In the genomic region with DNA sequence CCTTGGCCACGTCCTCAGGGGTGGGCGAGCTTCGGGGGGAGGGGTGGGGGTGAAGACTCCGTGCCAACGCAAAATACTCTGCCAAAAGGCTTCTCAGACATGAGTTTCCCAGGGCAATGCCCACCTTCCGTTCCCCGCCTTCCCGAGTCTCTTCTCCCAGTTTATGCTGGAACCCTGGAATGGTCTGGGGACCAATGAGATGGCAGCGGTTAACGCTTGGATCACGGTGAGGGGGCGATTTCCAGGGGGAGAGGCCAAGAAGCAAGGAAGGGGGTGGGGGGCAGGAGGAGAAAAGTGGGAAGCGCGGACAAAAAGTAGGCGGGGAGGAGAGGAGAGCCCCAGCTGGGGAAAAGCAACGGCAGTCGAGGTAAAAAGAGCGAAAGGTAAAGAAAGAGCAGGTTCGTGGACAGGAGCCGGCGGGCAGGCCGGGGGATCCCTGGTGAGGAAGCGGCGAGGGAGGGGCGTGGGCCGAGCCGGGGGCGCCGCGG, we compare ENCODE assay signal across 9 cellular contexts. TPM values are rescaled to one million over a fixed set of nuclear protein-coding genes. Genes with fewer than 3 reads are reported as not detected.
DNase-seq lines count a peak whose midpoint lies in the region; ATAC-seq and TF ChIP-seq lines count a peak whose summit lies in the region.
"Had no signal": no experiment of that assay in that cellular context is flagged by ENCODE, and none has a peak within 500 bp of the region (broad histone marks: within the 10 kb centered on the region; RNA-seq: fewer than 3 reads in every experiment).

No MANE protein-coding gene starts in this region.

- ATAC-seq in HG03159 (IDR thresholded peaks at IDR 0.05; ENCODE audit: unreplicated experiment) (no peak), HG03175 (IDR thresholded peaks at IDR 0.05; ENCODE audit: unreplicated experiment) (no peak)
- ATAC-seq in activated CD8-positive, alpha-beta memory T cell treated with anti-CD3 and anti-CD28 coated beads, Interleukin-2, amount 10 ng/mL, durations not matched to agents 7 days and 5 days, result no peak

- peaks cover 1% of the 10 kb centered on the region for H3K9me3 Mint-ChIP-seq in Calu3 (ENCODE audit: low read depth, unreplicated experiment)
- no peaks in the 10 kb centered on the region for H3K9me3 Mint-ChIP-seq in activated CD8-positive, alpha-beta memory T cell treated with anti-CD3 and anti-CD28 coated beads, Interleukin-2, amount 10 ng/mL, durations not matched to agents 7 days and 5 days (ENCODE audit: low read depth)

- H3K9me3 ChIP-seq in MG63 (no peaks in the 10 kb centered on the region), esophagus muscularis mucosa (no peaks in the 10 kb centered on the region), ovary (no peaks in the 10 kb centered on the region)

- no TSS peak for BruUV-seq in Calu3 (replicated peaks; lab: Mats Ljungman, UMichigan)

- DNase-seq in Calu3 (no peak), MG63 (no peak), esophagus muscularis mucosa (ENCODE audit: extremely low spot score) (no peak), ovary (peak; percentile 44 to 65 (median 58))
- no peak for DNase-seq in effector CD4-positive, alpha-beta T cell
- no peak for DNase-seq in activated CD8-positive, alpha-beta memory T cell treated with anti-CD3 and anti-CD28 coated beads, Interleukin-2, amount 10 ng/mL, durations not matched to agents 7 days and 5 days

- TF ChIP-seq POLR2A in esophagus muscularis mucosa (IDR thresholded peaks at IDR 0.05; ENCODE audit: low read depth), result no peak
- TF ChIP-seq POLR2A in ovary (IDR thresholded peaks at IDR 0.05), result no peak

- H3K27me3 ChIP-seq in MG63 (peaks cover 57% of the 10 kb centered on the region), esophagus muscularis mucosa (peaks cover 0 to 48% (median 6%) of the 10 kb centered on the region in 4 donors), ovary (no peaks in the 10 kb centered on the region)

- H3K27ac ChIP-seq in esophagus muscularis mucosa (replicated peaks in 1 of 4) (peak overlapping the region in 2 of 4 donors; percentile 28 to 37), ovary (peak overlapping the region; percentile 78 to 89)

- peaks cover 13% of the 10 kb centered on the region for H3K4me1 Mint-ChIP-seq in Calu3 (ENCODE audit: low read depth, unreplicated experiment)
- H3K4me1 Mint-ChIP-seq in activated CD8-positive, alpha-beta memory T cell treated with anti-CD3 and anti-CD28 coated beads, Interleukin-2, amount 10 ng/mL, durations not matched to agents 7 days and 5 days, result peaks cover 5% of the 10 kb centered on the region

- intact Hi-C loops in Calu3 (cut with micrococcal nuclease; ENCODE audit: unreplicated experiment) (loop anchor here (5.0 kb wide), 2 partner anchors 106 to 181 kb away; no protein-coding TSS in a partner anchor), esophagus muscularis mucosa (cut with DNase I) (no loop called here), ovary (cut with DNase I) (loop anchor here in 1 of 4 donors (5.0 kb wide), 1 partner anchor 114 kb away; no protein-coding TSS in a partner anchor)

- CTCF ChIA-PET in Calu3 (lab: Charles Lee), result no interaction called here
- CTCF ChIA-PET in activated CD8-positive, alpha-beta memory T cell treated with anti-CD3 and anti-CD28 coated beads, Interleukin-2, amount 10 ng/mL, durations not matched to agents 7 days and 5 days (lab: Charles Lee), result no interaction called here

- WGBS in esophagus muscularis mucosa, result 15% methylated on average over 30 of the region's 30 CpGs
- WGBS in ovary, 3 donors, result 1 to 4% (median 1%) methylated on average over 29 to 30 of the region's 30 CpGs

- H3K4me1 ChIP-seq in esophagus muscularis mucosa (peaks cover 14 to 34% (median 22%) of the 10 kb centered on the region in 4 donors), ovary (ENCODE audit: insufficient read depth) (peaks cover 5% of the 10 kb centered on the region)

- H3K4me3 ChIP-seq in MG63, result peak overlapping the region; percentile 16; the same call in 1 of the 2 replicates
- H3K4me3 ChIP-seq in esophagus muscularis mucosa, result peak overlapping the region; percentile 65 to 73 (median 68)
- H3K4me3 ChIP-seq in ovary, result peak overlapping the region; percentile 86

- TF ChIP-seq EP300 in esophagus muscularis mucosa (IDR thresholded peaks at IDR 0.05) (no peak), ovary (IDR thresholded peaks at IDR 0.05) (no peak)

- H3K36me3 ChIP-seq in MG63, result no peaks in the 10 kb centered on the region
- H3K36me3 ChIP-seq in esophagus muscularis mucosa, result no peaks in the 10 kb centered on the region
- H3K36me3 ChIP-seq in ovary, result no peaks in the 10 kb centered on the region

- no peak overlapping the region for H3K27ac Mint-ChIP-seq in Calu3 (ENCODE audit: unreplicated experiment)
- H3K27ac Mint-ChIP-seq in activated CD8-positive, alpha-beta memory T cell treated with anti-CD3 and anti-CD28 coated beads, Interleukin-2, amount 10 ng/mL, durations not matched to agents 7 days and 5 days, result no peak overlapping the region

- peak overlapping the region; percentile 75 for H3K4me3 Mint-ChIP-seq in Calu3 (ENCODE audit: low read depth, unreplicated experiment)
- H3K4me3 Mint-ChIP-seq in activated CD8-positive, alpha-beta memory T cell treated with anti-CD3 and anti-CD28 coated beads, Interleukin-2, amount 10 ng/mL, durations not matched to agents 7 days and 5 days, result no peak overlapping the region

- peaks cover 65% of the 10 kb centered on the region for H3K27me3 Mint-ChIP-seq in Calu3 (ENCODE audit: unreplicated experiment)
- H3K27me3 Mint-ChIP-seq in activated CD8-positive, alpha-beta memory T cell treated with anti-CD3 and anti-CD28 coated beads, Interleukin-2, amount 10 ng/mL, durations not matched to agents 7 days and 5 days, result peaks cover 52% of the 10 kb centered on the region

- H3K36me3 Mint-ChIP-seq in Calu3 (ENCODE audit: insufficient read depth, unreplicated experiment), result peaks cover 16% of the 10 kb centered on the region
- no peaks in the 10 kb centered on the region for H3K36me3 Mint-ChIP-seq in activated CD8-positive, alpha-beta memory T cell treated with anti-CD3 and anti-CD28 coated beads, Interleukin-2, amount 10 ng/mL, durations not matched to agents 7 days and 5 days

- no peak for TF ChIP-seq CTCF in Calu3 (IDR thresholded peaks at IDR 0.05; ENCODE audit: unreplicated experiment)
- TF ChIP-seq CTCF in esophagus muscularis mucosa (IDR thresholded peaks at IDR 0.05), result no peak
- no peak for TF ChIP-seq CTCF in ovary (IDR thresholded peaks at IDR 0.05)

RNA-seq across cellular contexts. Expression of a gene that starts 0.6 kb away (rescaled TPM):
- total RNA-seq in Calu3 (2022) (0.22 TPM in 1 of 2 replicates, not detected in the other), esophagus muscularis mucosa (1 to 10 TPM in 3 of 4 donors, under 1 TPM in 1; 0.83 to 4.2 (median 2.9) TPM), ovary (10 to 100 TPM; 20.4 to 92.5 (median 51.6) TPM)
- not detected in 2 replicates for total RNA-seq in MG63 (2014; rRNA removed; shearing (Covaris generic); ENCODE audit: low replicate concordance)
- polyA plus RNA-seq in ovary, result 10 to 100 TPM; 40.2 to 46.9 TPM
- not detected for total RNA-seq in activated CD8-positive, alpha-beta memory T cell treated with anti-CD3 and anti-CD28 coated beads, Interleukin-2, amount 10 ng/mL, durations not matched to agents 7 days and 5 days
- total RNA-seq: mononuclear cell had no signal

Comparison
In these comparisons a context has a peak if more than half of its experiments do, and no peak if none do; other contexts are left out.
1. DNase-seq: peak in ovary (5 of 5); none in Calu3 (single experiment), MG63 (single experiment), esophagus muscularis mucosa (single experiment), effector CD4-positive, alpha-beta T cell (single experiment) and activated CD8-positive, alpha-beta memory T cell treated with anti-CD3 and anti-CD28 coated beads, Interleukin-2, amount 10 ng/mL, durations not matched to agents 7 days and 5 days (single experiment).
2. H3K4me3 ChIP-seq: peak in every context shown above with its lines; median percentile 86 in ovary; 68 in esophagus muscularis mucosa; 16 in MG63.
3. RNA of a gene that starts 0.6 kb away (total RNA-seq): 20.4 to 92.5 TPM in ovary; 0.83 to 4.2 TPM in esophagus muscularis mucosa, 0.22 TPM in Calu3, not detected in MG63 and not detected in activated CD8-positive, alpha-beta memory T cell treated with anti-CD3 and anti-CD28 coated beads, Interleukin-2, amount 10 ng/mL, durations not matched to agents 7 days and 5 days; every median in the first group is over 4 times any median in the second.